In genomic region chr2:36596397-36596796, GRCh38 we compare ENCODE assay signal across 11 cellular contexts. TPM values are rescaled to one million over a fixed set of nuclear protein-coding genes. Genes with fewer than 3 reads are reported as not detected.
DNase-seq lines count a peak whose midpoint lies in the region; ATAC-seq and TF ChIP-seq lines count a peak whose summit lies in the region.
"Had no signal": no experiment of that assay in that cellular context is flagged by ENCODE, and none has a peak within 500 bp of the region (broad histone marks: within the 10 kb centered on the region; RNA-seq: fewer than 3 reads in every experiment).

No MANE protein-coding gene starts in this region.

- H3K9me3 ChIP-seq in hepatocyte (ENCODE audit: low read depth): no peaks in the 10 kb centered on the region
- H3K9me3 ChIP-seq: BE2C had no signal

- H3K27me3 Mint-ChIP-seq in activated CD4-positive, alpha-beta T cell treated with anti-CD3 and anti-CD28 coated beads, Interleukin-2, amount 10 ng/mL, durations not matched to agents 7 days and 5 days: no peaks in the 10 kb centered on the region
- H3K27me3 Mint-ChIP-seq in activated T-helper 17 cell treated with anti-CD3 and anti-CD28 coated beads, Interleukin-2, amount 50 U/mL, for 72 hours: no peaks in the 10 kb centered on the region
- H3K27me3 Mint-ChIP-seq in stimulated activated naive CD8-positive, alpha-beta T cell treated with anti-CD3 and anti-CD28 coated beads, Interleukin-15, amount 100 ng/mL, for 72 hours: no peaks in the 10 kb centered on the region

- no peak for DNase-seq in activated CD4-positive, alpha-beta T cell treated with anti-CD3 and anti-CD28 coated beads, Interleukin-2, amount 10 ng/mL, durations not matched to agents 7 days and 5 days
- no peak for DNase-seq in activated CD4-positive, alpha-beta T cell treated with anti-CD3 and anti-CD28 coated beads, Interleukin-2, amount 50 U/mL, for 1 hour
- DNase-seq in hepatocyte (ENCODE audit: low spot score) (no peak), NCI-H146 treated with DMSO at 0.1 percent for 48 hours (lab: John Stamatoyannopoulos, UW; ENCODE audit: unreplicated experiment) (no peak), NCI-H1417 (lab: John Stamatoyannopoulos, UW) (no peak)
- no peak for DNase-seq in stimulated activated naive CD8-positive, alpha-beta T cell treated with anti-CD3 and anti-CD28 coated beads, Interleukin-15, amount 100 ng/mL, for 72 hours
- DNase-seq in stimulated activated CD8-positive, alpha-beta memory T cell treated with anti-CD3 and anti-CD28 coated beads, Interleukin-4, amount 100 ng/mL, for 48 hours: no peak
- DNase-seq: activated CD4-positive, CD25-positive, alpha-beta regulatory T cell treated with anti-CD3 and anti-CD28 coated beads, Interleukin-2, amount 50 U/mL, for 72 hours; BE2C; stimulated activated CD4-positive, alpha-beta T cell treated with anti-CD3 and anti-CD28 coated beads, Interleukin-4, amount 100 ng/mL, for 1 hour had no signal

- no peak overlapping the region for H3K27ac ChIP-seq in hepatocyte

- H3K79me2 ChIP-seq in hepatocyte: peaks cover 54% of the 10 kb centered on the region

- peaks cover 14% of the 10 kb centered on the region for H3K4me1 ChIP-seq in hepatocyte (ENCODE audit: insufficient read depth)
- H3K4me1 ChIP-seq: BE2C had no signal

- no peak for TF ChIP-seq CTCF in hepatocyte (IDR thresholded peaks at IDR 0.05; ENCODE audit: poor library complexity)

- H4K20me1 ChIP-seq in hepatocyte (ENCODE audit: insufficient read depth, poor library complexity, severe bottlenecking): peaks cover 3% of the 10 kb centered on the region

- POLR2A ChIA-PET in activated CD4-positive, alpha-beta T cell treated with anti-CD3 and anti-CD28 coated beads, Interleukin-2, amount 10 ng/mL, durations not matched to agents 7 days and 5 days (lab: Charles Lee): no interaction called here

- H3K4me3 ChIP-seq in hepatocyte: no peak overlapping the region

- H3K4me2 ChIP-seq in hepatocyte: peak overlapping the region; percentile 94

- no peaks in the 10 kb centered on the region for H3K9me3 Mint-ChIP-seq in activated CD4-positive, alpha-beta T cell treated with anti-CD3 and anti-CD28 coated beads, Interleukin-2, amount 10 ng/mL, durations not matched to agents 7 days and 5 days
- H3K9me3 Mint-ChIP-seq in activated T-helper 17 cell treated with anti-CD3 and anti-CD28 coated beads, Interleukin-2, amount 50 U/mL, for 72 hours: no peaks in the 10 kb centered on the region
- H3K9me3 Mint-ChIP-seq in stimulated activated naive CD8-positive, alpha-beta T cell treated with anti-CD3 and anti-CD28 coated beads, Interleukin-15, amount 100 ng/mL, for 72 hours: no peaks in the 10 kb centered on the region

- CTCF ChIA-PET in activated CD4-positive, alpha-beta T cell treated with anti-CD3 and anti-CD28 coated beads, Interleukin-2, amount 10 ng/mL, durations not matched to agents 7 days and 5 days (lab: Charles Lee): no interaction called here

- H3K9me2 ChIP-seq in hepatocyte (replicated peaks; ENCODE audit: insufficient read depth): no peaks in the 10 kb centered on the region

- peaks cover 8% of the 10 kb centered on the region for H3K36me3 Mint-ChIP-seq in activated CD4-positive, alpha-beta T cell treated with anti-CD3 and anti-CD28 coated beads, Interleukin-2, amount 10 ng/mL, durations not matched to agents 7 days and 5 days (ENCODE audit: low read depth)
- no peaks in the 10 kb centered on the region for H3K36me3 Mint-ChIP-seq in activated T-helper 17 cell treated with anti-CD3 and anti-CD28 coated beads, Interleukin-2, amount 50 U/mL, for 72 hours (ENCODE audit: low read depth)

- peaks cover 19% of the 10 kb centered on the region for H3K4me1 Mint-ChIP-seq in activated CD4-positive, alpha-beta T cell treated with anti-CD3 and anti-CD28 coated beads, Interleukin-2, amount 10 ng/mL, durations not matched to agents 7 days and 5 days
- peaks cover 16% of the 10 kb centered on the region for H3K4me1 Mint-ChIP-seq in activated T-helper 17 cell treated with anti-CD3 and anti-CD28 coated beads, Interleukin-2, amount 50 U/mL, for 72 hours
- H3K4me1 Mint-ChIP-seq in stimulated activated naive CD8-positive, alpha-beta T cell treated with anti-CD3 and anti-CD28 coated beads, Interleukin-15, amount 100 ng/mL, for 72 hours: peaks cover 48% of the 10 kb centered on the region

- WGBS in hepatocyte (ENCODE audit: low lambda C conversion rate, missing lambda C conversion rate): 96% methylated on average over 12 of the region's 12 CpGs

- no peaks in the 10 kb centered on the region for H3K36me3 ChIP-seq in hepatocyte (replicated peaks; ENCODE audit: insufficient read depth, low read depth)
- H3K36me3 ChIP-seq: BE2C had no signal

- H2AFZ ChIP-seq in hepatocyte: no peak overlapping the region

- no peak overlapping the region for H3K27ac Mint-ChIP-seq in activated CD4-positive, alpha-beta T cell treated with anti-CD3 and anti-CD28 coated beads, Interleukin-2, amount 10 ng/mL, durations not matched to agents 7 days and 5 days
- H3K27ac Mint-ChIP-seq in activated T-helper 17 cell treated with anti-CD3 and anti-CD28 coated beads, Interleukin-2, amount 50 U/mL, for 72 hours: no peak overlapping the region
- H3K27ac Mint-ChIP-seq in stimulated activated naive CD8-positive, alpha-beta T cell treated with anti-CD3 and anti-CD28 coated beads, Interleukin-15, amount 100 ng/mL, for 72 hours: no peak overlapping the region

- H3K27me3 ChIP-seq in hepatocyte: no peaks in the 10 kb centered on the region
- H3K27me3 ChIP-seq: BE2C had no signal

- ATAC-seq in activated T-helper 17 cell treated with anti-CD3 and anti-CD28 coated beads, Interleukin-2, amount 50 U/mL, for 72 hours (replicated peaks): no peak
- no peak for ATAC-seq in stimulated activated naive CD8-positive, alpha-beta T cell treated with anti-CD3 and anti-CD28 coated beads, Interleukin-15, amount 100 ng/mL, for 72 hours

- H3K4me3 Mint-ChIP-seq in activated CD4-positive, alpha-beta T cell treated with anti-CD3 and anti-CD28 coated beads, Interleukin-2, amount 10 ng/mL, durations not matched to agents 7 days and 5 days: peak overlapping the region; percentile 91
- H3K4me3 Mint-ChIP-seq in activated T-helper 17 cell treated with anti-CD3 and anti-CD28 coated beads, Interleukin-2, amount 50 U/mL, for 72 hours: peak overlapping the region; percentile 92
- peak overlapping the region; percentile 86 to 90 for H3K4me3 Mint-ChIP-seq in stimulated activated naive CD8-positive, alpha-beta T cell treated with anti-CD3 and anti-CD28 coated beads, Interleukin-15, amount 100 ng/mL, for 72 hours

RNA-seq across cellular contexts. Expression of gene FEZ2, which starts 1.6 kb away (rescaled TPM):
- 10 to 100 TPM; 14.5 to 15.7 TPM for total RNA-seq in activated CD4-positive, alpha-beta T cell treated with anti-CD3 and anti-CD28 coated beads, Interleukin-2, amount 10 ng/mL, durations not matched to agents 7 days and 5 days
- 10 to 100 TPM; 10.2 to 16.3 TPM for total RNA-seq in activated T-helper 17 cell treated with anti-CD3 and anti-CD28 coated beads, Interleukin-2, amount 50 U/mL, for 72 hours
- total RNA-seq in hepatocyte: 44.0 and 45.2 TPM in 2 replicates
- polyA plus RNA-seq in hepatocyte: 14.5 and 19.4 TPM in 2 replicates
